In the genomic region with DNA sequence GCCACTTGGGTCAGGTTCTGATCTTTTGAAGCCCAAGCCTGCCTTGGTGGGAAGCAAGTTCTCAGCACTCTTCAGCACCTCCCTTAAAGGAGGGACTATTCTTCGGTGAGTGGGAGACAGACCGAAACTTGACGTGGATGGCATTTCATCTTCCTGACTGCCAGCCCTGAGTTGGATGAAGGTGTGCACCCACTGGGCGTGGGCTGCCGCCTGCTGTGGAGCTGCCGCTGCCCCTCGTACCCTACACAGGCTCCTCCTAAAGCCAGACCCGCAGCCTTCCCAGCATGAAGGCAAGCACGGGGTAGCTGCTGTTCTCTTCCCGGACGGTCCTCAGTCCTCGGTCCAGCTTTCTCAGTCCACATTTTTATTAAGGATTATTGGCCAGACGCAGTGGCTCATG, we compare ENCODE assay signal across 31 cellular contexts.
DNase-seq lines count a peak whose midpoint lies in the region; ATAC-seq, FAIRE-seq and TF ChIP-seq lines count a peak whose summit lies in the region.
"Had no signal": no experiment of that assay in that cellular context is flagged by ENCODE, and none has a peak within 500 bp of the region (broad histone marks: within the 10 kb centered on the region; RNA-seq: fewer than 3 reads in every experiment).

No MANE protein-coding gene starts in this region.

- H2AFZ ChIP-seq in osteoblast (ENCODE audit: low read length) = no peak overlapping the region
- H2AFZ ChIP-seq: parathyroid adenoma had no signal

- WGBS in esophagus squamous epithelium, 2 donors = 94 to 96% methylated on average over 7 to 8 of the region's 13 CpGs

- H3K36me3 Mint-ChIP-seq in CD4-positive, alpha-beta T cell (ENCODE audit: low read depth) = peaks cover 54% of the 10 kb centered on the region
- peaks cover 55% of the 10 kb centered on the region for H3K36me3 Mint-ChIP-seq in CD8-positive, alpha-beta T cell

- FAIRE-seq in HTR-8/SVneo (lab: Jason Lieb, UNC) = peak; percentile 9
- FAIRE-seq: G401.6 had no signal

- H3K9me3 Mint-ChIP-seq in CD4-positive, alpha-beta T cell = no peaks in the 10 kb centered on the region
- no peaks in the 10 kb centered on the region for H3K9me3 Mint-ChIP-seq in CD8-positive, alpha-beta T cell
- H3K9me3 Mint-ChIP-seq: dendritic cell treated with granulocyte-macrophage colony-stimulating factor and Interleukin-4, amounts not matched to agents 40 ng/mL and 50 ng/mL, for 4 days; nephron; stimulated activated naive CD8-positive, alpha-beta T cell treated with anti-CD3 and anti-CD28 coated beads, Interleukin-15, amount 100 ng/mL, for 72 hours had no signal

- H3K4me2 ChIP-seq in osteoblast (ENCODE audit: insufficient read depth, low read length) = no peak overlapping the region

- H3K79me2 ChIP-seq in osteoblast (ENCODE audit: insufficient read depth, low read length) = peaks cover 93% of the 10 kb centered on the region

- ATAC-seq in CD4-positive, alpha-beta T cell (ENCODE audit: poor library complexity) = no peak
- ATAC-seq in CD8-positive, alpha-beta T cell = no peak
- ATAC-seq: body of pancreas; left cardiac atrium; stimulated activated naive CD8-positive, alpha-beta T cell treated with anti-CD3 and anti-CD28 coated beads, Interleukin-15, amount 100 ng/mL, for 72 hours had no signal

- no peak for TF ChIP-seq POLR2A in esophagus squamous epithelium (IDR thresholded peaks at IDR 0.05)

- intact Hi-C loops in CD4-positive, alpha-beta T cell (cut with DNase I, micrococcal nuclease) = no loop called here
- intact Hi-C loops in esophagus squamous epithelium (cut with DNase I) = loop anchor here (10.0 kb wide), 2 partner anchors 89 to 189 kb away; a partner anchor contains a TSS
- intact Hi-C loops in CD8-positive, alpha-beta T cell (cut with DNase I, micrococcal nuclease) = no loop called here

- no peak overlapping the region for H3K27ac ChIP-seq in CD4-positive, alpha-beta T cell (ENCODE audit: low read depth, low read length)
- H3K27ac ChIP-seq in esophagus squamous epithelium (peak overlapping the region; percentile 3 to 54 (median 32)), osteoblast (ENCODE audit: low read depth, low read length) (peak overlapping the region; percentile 67)
- H3K27ac ChIP-seq in CD8-positive, alpha-beta T cell (ENCODE audit: low read depth, low read length) = no peak overlapping the region
- H3K27ac ChIP-seq: adrenal gland, body of pancreas, parathyroid adenoma had no signal

- peak overlapping the region; percentile 94 for H3K27ac Mint-ChIP-seq in CD4-positive, alpha-beta T cell
- H3K27ac Mint-ChIP-seq in CD8-positive, alpha-beta T cell = no peak overlapping the region
- H3K27ac Mint-ChIP-seq: dendritic cell treated with granulocyte-macrophage colony-stimulating factor and Interleukin-4, amounts not matched to agents 40 ng/mL and 50 ng/mL, for 4 days had no signal

- H3K4me3 ChIP-seq in esophagus squamous epithelium (no peak overlapping the region), osteoblast (ENCODE audit: insufficient read depth, low read length) (no peak overlapping the region)
- no peak overlapping the region for H3K4me3 ChIP-seq in CD8-positive, alpha-beta T cell (ENCODE audit: low read depth, low read length)
- H3K4me3 ChIP-seq: adrenal gland, body of pancreas, lung, Peyer's patch, skin epidermis had no signal

- no peak for TF ChIP-seq CTCF in CD4-positive, alpha-beta T cell (IDR thresholded peaks at IDR 0.05)
- TF ChIP-seq CTCF in esophagus squamous epithelium (IDR thresholded peaks at IDR 0.05) (no peak), osteoblast (IDR thresholded peaks at IDR 0.05; ENCODE audit: extremely low read depth, low read depth, low read length) (no peak)
- TF ChIP-seq CTCF in CD8-positive, alpha-beta T cell (IDR thresholded peaks at IDR 0.05) = no peak

- POLR2A ChIA-PET in CD4-positive, alpha-beta T cell (lab: Charles Lee) = interaction anchor here (1.3 kb wide), 1 partner anchor 10 kb away, joined by 4 read pairs; no protein-coding TSS in a partner anchor
- POLR2A ChIA-PET in CD8-positive, alpha-beta T cell (lab: Charles Lee) = no interaction called here

- H3K9me3 ChIP-seq in CD4-positive, alpha-beta T cell (ENCODE audit: control insufficient read depth, low read length) = no peaks in the 10 kb centered on the region
- H3K9me3 ChIP-seq in esophagus squamous epithelium (no peaks in the 10 kb centered on the region), osteoblast (ENCODE audit: low read depth, low read length) (no peaks in the 10 kb centered on the region)
- H3K9me3 ChIP-seq in CD8-positive, alpha-beta T cell (ENCODE audit: low read length) = no peaks in the 10 kb centered on the region
- H3K9me3 ChIP-seq: adrenal gland, body of pancreas, Peyer's patch had no signal

- DNase-seq in CD4-positive, alpha-beta T cell = no peak
- no peak for DNase-seq in HTR-8/SVneo (ENCODE audit: insufficient read length, low spot score)
- no peak for DNase-seq in esophagus squamous epithelium (lab: John Stamatoyannopoulos, UW)
- no peak for DNase-seq in osteoblast (ENCODE audit: insufficient read length, low spot score, missing footprints)
- DNase-seq in stimulated activated CD4-positive, alpha-beta T cell treated with anti-CD3 and anti-CD28 coated beads, Interleukin-2, amount 100 ng/mL, for 24 hours = no peak
- DNase-seq in CD8-positive, alpha-beta T cell = no peak
- DNase-seq in epidermal melanocyte (ENCODE audit: insufficient read length, low spot score) = no peak
- DNase-seq: activated CD4-positive, alpha-beta T cell treated with anti-CD3 and anti-CD28 coated beads for 4 hours; activated naive CD4-positive, alpha-beta T cell; activated T-cell treated with anti-CD3 and anti-CD28 coated beads, Interleukin-2, amount 50 U/mL, for 1 hour; adrenal gland; body of pancreas; C1 segment of cervical spinal cord; Calu3; DMS79; hippocampal formation; Kasumi-1; left cardiac atrium; NCI-H1417 treated with DMSO at 0.1 percent for 48 hours; NCI-H2081; NCI-H774; Peyer's patch; retina; SHP77 treated with DMSO at 0.1 percent for 48 hours; stimulated activated naive CD8-positive, alpha-beta T cell treated with anti-CD3 and anti-CD28 coated beads, Interleukin-15, amount 100 ng/mL, for 72 hours had no signal

- H3K4me1 ChIP-seq in esophagus squamous epithelium (peaks cover 26 to 95% (median 55%) of the 10 kb centered on the region in 3 donors), osteoblast (ENCODE audit: insufficient read depth, low read length) (peaks cover 52% of the 10 kb centered on the region)
- H3K4me1 ChIP-seq in CD8-positive, alpha-beta T cell (ENCODE audit: insufficient read depth, low read length) = peaks cover 53% of the 10 kb centered on the region

- no peaks in the 10 kb centered on the region for H3K27me3 Mint-ChIP-seq in CD4-positive, alpha-beta T cell
- H3K27me3 Mint-ChIP-seq in CD8-positive, alpha-beta T cell (ENCODE audit: low read depth) = no peaks in the 10 kb centered on the region
- H3K27me3 Mint-ChIP-seq: dendritic cell treated with granulocyte-macrophage colony-stimulating factor and Interleukin-4, amounts not matched to agents 40 ng/mL and 50 ng/mL, for 4 days; stimulated activated naive CD8-positive, alpha-beta T cell treated with anti-CD3 and anti-CD28 coated beads, Interleukin-15, amount 100 ng/mL, for 72 hours had no signal

- H3K36me3 ChIP-seq in esophagus squamous epithelium = peaks cover 0 to 37% (median 5%) of the 10 kb centered on the region in 3 donors
- peaks cover 19% of the 10 kb centered on the region for H3K36me3 ChIP-seq in osteoblast (ENCODE audit: insufficient read depth, low read length)
- H3K36me3 ChIP-seq in CD8-positive, alpha-beta T cell (ENCODE audit: insufficient read depth, low read length) = peaks cover 7% of the 10 kb centered on the region
- H3K36me3 ChIP-seq: adrenal gland had no signal

- CTCF ChIA-PET in CD4-positive, alpha-beta T cell (lab: Charles Lee) = no interaction called here
- CTCF ChIA-PET in CD8-positive, alpha-beta T cell (lab: Charles Lee) = interaction anchor here (0.6 to 3.7 kb wide), 4 partner anchors 13 to 186 kb away, joined by 3 to 21 read pairs (median 4); no protein-coding TSS in a partner anchor

- H3K4me1 Mint-ChIP-seq in CD4-positive, alpha-beta T cell (ENCODE audit: low read depth) = peaks cover 82% of the 10 kb centered on the region
- H3K4me1 Mint-ChIP-seq in CD8-positive, alpha-beta T cell (ENCODE audit: low read depth) = peaks cover 80% of the 10 kb centered on the region

- H3K27me3 ChIP-seq in CD4-positive, alpha-beta T cell (ENCODE audit: control insufficient read depth, insufficient read depth, low read length) = no peaks in the 10 kb centered on the region
- no peaks in the 10 kb centered on the region for H3K27me3 ChIP-seq in esophagus squamous epithelium
- H3K27me3 ChIP-seq in osteoblast (ENCODE audit: insufficient read depth, low read length) = no peaks in the 10 kb centered on the region
- H3K27me3 ChIP-seq in CD8-positive, alpha-beta T cell (ENCODE audit: insufficient read depth, low read length) = no peaks in the 10 kb centered on the region
- H3K27me3 ChIP-seq: adrenal gland, body of pancreas, Peyer's patch had no signal

- H3K4me3 Mint-ChIP-seq in CD4-positive, alpha-beta T cell = no peak overlapping the region
- no peak overlapping the region for H3K4me3 Mint-ChIP-seq in CD8-positive, alpha-beta T cell
- H3K4me3 Mint-ChIP-seq: dendritic cell treated with granulocyte-macrophage colony-stimulating factor and Interleukin-4, amounts not matched to agents 40 ng/mL and 50 ng/mL, for 4 days; nephron; stimulated activated naive CD8-positive, alpha-beta T cell treated with anti-CD3 and anti-CD28 coated beads, Interleukin-15, amount 100 ng/mL, for 72 hours had no signal

- peaks cover 34% of the 10 kb centered on the region for H4K20me1 ChIP-seq in osteoblast (ENCODE audit: insufficient read depth, low read length)

Comparison
In these comparisons a context has a peak if more than half of its experiments do, and no peak if none do; other contexts are left out.
1. H3K27ac ChIP-seq: peak in esophagus squamous epithelium (4 of 4) and osteoblast (single experiment); none in CD4-positive, alpha-beta T cell (single experiment) and CD8-positive, alpha-beta T cell (single experiment).